In genomic region chr7:27586825-27587224, GRCh38 we compare ENCODE assay signal across 8 cellular contexts.
DNase-seq lines count a peak whose midpoint lies in the region; ATAC-seq lines count a peak whose summit lies in the region.

No MANE protein-coding gene starts in this region.

- no peaks in the 10 kb centered on the region for H3K36me3 Mint-ChIP-seq in activated T-helper 1 cell treated with anti-CD3 and anti-CD28 coated beads, Interleukin-12 subunit alpha, Interleukin-12 subunit beta, Interleukin-2, Interleukin-4 antibody, amounts not matched to agents 30 ng/mL and 10 ng/mL and 1 ng/mL, durations not matched to agents 14 hours and 24 hours and 36 hours (ENCODE audit: low read depth)
- H3K36me3 Mint-ChIP-seq in activated T-cell treated with anti-CD3 and anti-CD28 coated beads, Interleukin-2, amount 50 U/mL, for 24 hours (ENCODE audit: low read depth): peaks cover 10% of the 10 kb centered on the region

- DNase-seq in DMS79 treated with DMSO at 0.1 percent for 48 hours (lab: John Stamatoyannopoulos, UW) (peak; percentile 81), SHP77 (lab: John Stamatoyannopoulos, UW) (peak; percentile 92 to 97), foreskin melanocyte (no peak), NOMO-1 (lab: John Stamatoyannopoulos, UW; ENCODE audit: unreplicated experiment in 2 of 2) (no peak)
- no peak for DNase-seq in activated T-helper 1 cell treated with anti-CD3 and anti-CD28 coated beads, Interleukin-12 subunit alpha, Interleukin-12 subunit beta, Interleukin-2, Interleukin-4 antibody, amounts not matched to agents 30 ng/mL and 10 ng/mL and 1 ng/mL, durations not matched to agents 14 hours and 24 hours and 36 hours (ENCODE audit: low spot score)
- no peak for DNase-seq in activated T-cell treated with anti-CD3 and anti-CD28 coated beads, Interleukin-2, amount 50 U/mL, for 24 hours

- intact Hi-C loops in activated T-helper 1 cell treated with anti-CD3 and anti-CD28 coated beads, Interleukin-12 subunit alpha, Interleukin-12 subunit beta, Interleukin-2, Interleukin-4 antibody, amounts not matched to agents 30 ng/mL and 10 ng/mL and 1 ng/mL, durations not matched to agents 14 hours and 24 hours and 36 hours (cut with micrococcal nuclease): no loop called here

- H3K27ac Mint-ChIP-seq in activated T-helper 1 cell treated with anti-CD3 and anti-CD28 coated beads, Interleukin-12 subunit alpha, Interleukin-12 subunit beta, Interleukin-2, Interleukin-4 antibody, amounts not matched to agents 30 ng/mL and 10 ng/mL and 1 ng/mL, durations not matched to agents 14 hours and 24 hours and 36 hours: no peak overlapping the region
- H3K27ac Mint-ChIP-seq in activated T-cell treated with anti-CD3 and anti-CD28 coated beads, Interleukin-2, amount 50 U/mL, for 24 hours: no peak overlapping the region

- H3K27me3 Mint-ChIP-seq in activated T-helper 1 cell treated with anti-CD3 and anti-CD28 coated beads, Interleukin-12 subunit alpha, Interleukin-12 subunit beta, Interleukin-2, Interleukin-4 antibody, amounts not matched to agents 30 ng/mL and 10 ng/mL and 1 ng/mL, durations not matched to agents 14 hours and 24 hours and 36 hours (ENCODE audit: insufficient read depth): peaks cover 4% of the 10 kb centered on the region
- H3K27me3 Mint-ChIP-seq in activated T-cell treated with anti-CD3 and anti-CD28 coated beads, Interleukin-2, amount 50 U/mL, for 24 hours: no peaks in the 10 kb centered on the region

- H3K4me3 Mint-ChIP-seq in activated T-helper 1 cell treated with anti-CD3 and anti-CD28 coated beads, Interleukin-12 subunit alpha, Interleukin-12 subunit beta, Interleukin-2, Interleukin-4 antibody, amounts not matched to agents 30 ng/mL and 10 ng/mL and 1 ng/mL, durations not matched to agents 14 hours and 24 hours and 36 hours: no peak overlapping the region
- no peak overlapping the region for H3K4me3 Mint-ChIP-seq in activated T-cell treated with anti-CD3 and anti-CD28 coated beads, Interleukin-2, amount 50 U/mL, for 24 hours

- H3K9me3 Mint-ChIP-seq in activated T-helper 1 cell treated with anti-CD3 and anti-CD28 coated beads, Interleukin-12 subunit alpha, Interleukin-12 subunit beta, Interleukin-2, Interleukin-4 antibody, amounts not matched to agents 30 ng/mL and 10 ng/mL and 1 ng/mL, durations not matched to agents 14 hours and 24 hours and 36 hours: no peaks in the 10 kb centered on the region
- no peaks in the 10 kb centered on the region for H3K9me3 Mint-ChIP-seq in activated T-cell treated with anti-CD3 and anti-CD28 coated beads, Interleukin-2, amount 50 U/mL, for 24 hours

- peak; percentile 94 for ATAC-seq in GM21447 (IDR thresholded peaks at IDR 0.05; ENCODE audit: unreplicated experiment)
- ATAC-seq in HG03520 (IDR thresholded peaks at IDR 0.05; ENCODE audit: unreplicated experiment): peak; percentile 92

- H3K4me1 Mint-ChIP-seq in activated T-helper 1 cell treated with anti-CD3 and anti-CD28 coated beads, Interleukin-12 subunit alpha, Interleukin-12 subunit beta, Interleukin-2, Interleukin-4 antibody, amounts not matched to agents 30 ng/mL and 10 ng/mL and 1 ng/mL, durations not matched to agents 14 hours and 24 hours and 36 hours (ENCODE audit: low read depth): no peaks in the 10 kb centered on the region
- no peaks in the 10 kb centered on the region for H3K4me1 Mint-ChIP-seq in activated T-cell treated with anti-CD3 and anti-CD28 coated beads, Interleukin-2, amount 50 U/mL, for 24 hours (ENCODE audit: low read depth)

Comparison
In these comparisons a context has a peak if more than half of its experiments do, and no peak if none do; other contexts are left out.
1. DNase-seq: peak in DMS79 treated with DMSO at 0.1 percent for 48 hours (single experiment) and SHP77 (2 of 2); none in foreskin melanocyte (single experiment), activated T-helper 1 cell treated with anti-CD3 and anti-CD28 coated beads, Interleukin-12 subunit alpha, Interleukin-12 subunit beta, Interleukin-2, Interleukin-4 antibody, amounts not matched to agents 30 ng/mL and 10 ng/mL and 1 ng/mL, durations not matched to agents 14 hours and 24 hours and 36 hours (single experiment), activated T-cell treated with anti-CD3 and anti-CD28 coated beads, Interleukin-2, amount 50 U/mL, for 24 hours (single experiment) and NOMO-1 (0 of 2).